30 cellular contexts compared by ENCODE assay signal in the genomic region with DNA sequence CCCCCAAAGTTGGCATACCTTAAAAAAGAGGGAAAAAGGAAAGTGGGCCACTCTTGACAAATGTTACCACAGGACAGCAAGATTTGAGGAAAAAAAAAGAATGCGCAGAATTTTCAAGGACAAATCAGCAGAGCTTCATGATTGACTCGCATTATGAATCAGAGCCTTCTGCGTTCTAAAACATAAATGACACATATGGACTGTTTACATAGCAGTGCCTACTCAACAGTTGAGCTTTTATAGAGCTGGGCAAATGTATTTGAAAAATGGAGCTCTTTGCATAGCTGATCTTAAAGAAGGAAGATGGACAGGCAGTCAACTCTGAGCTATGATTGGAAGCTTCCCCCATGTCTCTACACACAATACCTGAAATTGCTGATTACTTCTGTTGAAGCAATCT.
"Had no signal": no experiment of that assay in that cellular context is flagged by ENCODE, and none has a peak within 500 bp of the region (broad histone marks: within the 10 kb centered on the region; RNA-seq: fewer than 3 reads in every experiment).

No MANE protein-coding gene starts in this region.

- ATAC-seq: activated CD4-positive, alpha-beta T cell treated with anti-CD3 and anti-CD28 coated beads for 36 hours; activated CD8-positive, alpha-beta memory T cell treated with anti-CD3 and anti-CD28 coated beads, Interleukin-2, amount 10 ng/mL, durations not matched to agents 7 days and 5 days; activated CD8-positive, alpha-beta T cell treated with anti-CD3 and anti-CD28 coated beads, Interleukin-2, amount 10 ng/mL, durations not matched to agents 7 days and 5 days; effector memory CD8-positive, alpha-beta T cell; gastroesophageal sphincter; heart right ventricle; T-helper 17 cell had no signal

- H3K27ac ChIP-seq: brain microvascular endothelial cell, epithelial cell of prostate, esophagus squamous epithelium, gastroesophageal sphincter, heart right ventricle had no signal

- H3K9me3 ChIP-seq: esophagus squamous epithelium, gastroesophageal sphincter, heart right ventricle had no signal

- H3K36me3 ChIP-seq: brain microvascular endothelial cell, esophagus squamous epithelium, gastroesophageal sphincter, heart right ventricle had no signal

- FAIRE-seq: astrocyte, colon had no signal

- DNase-seq: activated CD4-positive, alpha-beta memory T cell treated with anti-CD3 and anti-CD28 coated beads for 36 hours; activated CD4-positive, alpha-beta T cell treated with anti-CD3 and anti-CD28 coated beads for 36 hours; activated CD4-positive, alpha-beta T cell treated with anti-CD3 and anti-CD28 coated beads, Interleukin-2, amount 10 ng/mL, durations not matched to agents 24 days and 14 days; activated CD4-positive, CD25-positive, alpha-beta regulatory T cell; activated CD4-positive, CD25-positive, alpha-beta regulatory T cell treated with anti-CD3 and anti-CD28 coated beads, Interleukin-2, amount 50 U/mL, for 72 hours; activated CD8-positive, alpha-beta memory T cell treated with anti-CD3 and anti-CD28 coated beads, Interleukin-2, amount 10 ng/mL, durations not matched to agents 7 days and 5 days; activated CD8-positive, alpha-beta memory T cell treated with anti-CD3 and anti-CD28 coated beads, Interleukin-2, amount 50 U/mL, for 4 hours; activated CD8-positive, alpha-beta T cell treated with anti-CD3 and anti-CD28 coated beads, Interleukin-2, amount 10 ng/mL, durations not matched to agents 7 days and 5 days; activated gamma-delta T cell; activated naive CD4-positive, alpha-beta T cell; activated naive CD4-positive, alpha-beta T cell treated with anti-CD3 and anti-CD28 coated beads, Interleukin-2, amount 50 U/mL, for 16 hours; activated T-cell treated with anti-CD3 and anti-CD28 coated beads, Interleukin-2, amount 50 U/mL, for 1 hour; activated T-cell treated with anti-CD3 and anti-CD28 coated beads, Interleukin-2, amount 50 U/mL, for 48 hours; amniotic stem cell; anterior cingulate cortex; brain microvascular endothelial cell; caudate nucleus; cortex of kidney; dermis blood vessel endothelial cell; effector CD4-positive, alpha-beta T cell; effector memory CD8-positive, alpha-beta T cell; esophagus squamous epithelium; foreskin melanocyte; heart right ventricle; T-helper 1 cell; T-helper 17 cell had no signal

- H3K27me3 ChIP-seq: brain microvascular endothelial cell, esophagus squamous epithelium, gastroesophageal sphincter, heart right ventricle had no signal

- H3K4me1 ChIP-seq: esophagus squamous epithelium, gastroesophageal sphincter, heart right ventricle had no signal

- H3K4me3 ChIP-seq: esophagus squamous epithelium, gastroesophageal sphincter, heart right ventricle had no signal
